In genomic region chr15:82739086-82739485, GRCh38 we compare ENCODE assay signal across 26 cellular contexts. TPM values are rescaled to one million over a fixed set of nuclear protein-coding genes. Genes with fewer than 3 reads are reported as not detected.
DNase-seq lines count a peak whose midpoint lies in the region; ATAC-seq, FAIRE-seq and TF ChIP-seq lines count a peak whose summit lies in the region.
"Had no signal": no experiment of that assay in that cellular context is flagged by ENCODE, and none has a peak within 500 bp of the region (broad histone marks: within the 10 kb centered on the region; RNA-seq: fewer than 3 reads in every experiment).

No MANE protein-coding gene starts in this region.

- no peaks in the 10 kb centered on the region for H3K4me1 Mint-ChIP-seq in activated CD4-positive, alpha-beta memory T cell treated with anti-CD3 and anti-CD28 coated beads for 36 hours (ENCODE audit: low read depth)

- H3K27me3 Mint-ChIP-seq in activated CD4-positive, alpha-beta memory T cell treated with anti-CD3 and anti-CD28 coated beads for 36 hours: no peaks in the 10 kb centered on the region
- H3K27me3 Mint-ChIP-seq: activated naive CD4-positive, alpha-beta T cell treated with anti-CD3 and anti-CD28 coated beads, Interleukin-2, amount 50 U/mL, for 24 hours; naive thymus-derived CD4-positive, alpha-beta T cell had no signal

- H3K36me3 Mint-ChIP-seq in activated CD4-positive, alpha-beta memory T cell treated with anti-CD3 and anti-CD28 coated beads for 36 hours: peaks cover 11% of the 10 kb centered on the region

- peaks cover 32% of the 10 kb centered on the region for H3K4me1 ChIP-seq in foreskin keratinocyte
- H3K4me1 ChIP-seq: BLaER1, esophagus muscularis mucosa had no signal

- TF ChIP-seq CTCF in foreskin keratinocyte (conservative IDR thresholded peaks at IDR 0.05): no peak

- peak; percentile 8 for DNase-seq in DMS53 (lab: John Stamatoyannopoulos, UW)
- DNase-seq in DMS53 treated with DMSO at 0.1 percent for 48 hours (lab: John Stamatoyannopoulos, UW; ENCODE audit: unreplicated experiment): no peak
- DNase-seq in RPMI7951 (ENCODE audit: low read depth): peak; percentile 8
- peak; percentile 31 to 70 for DNase-seq in foreskin keratinocyte
- DNase-seq in urothelium cell line (ENCODE audit: low spot score): peak; percentile 20
- DNase-seq in activated effector memory CD4-positive, alpha-beta T cell treated with anti-CD3 and anti-CD28 coated beads, Interleukin-2, amount 50 U/mL, for 16 hours: no peak
- no peak for DNase-seq in Right ventricle myocardium superior
- no peak for DNase-seq in activated CD4-positive, alpha-beta memory T cell treated with anti-CD3 and anti-CD28 coated beads for 36 hours
- DNase-seq: activated CD4-positive, alpha-beta T cell treated with anti-CD3 and anti-CD28 coated beads for 4 hours; activated T-cell treated with anti-CD3 and anti-CD28 coated beads, Interleukin-2, amount 50 U/mL, for 72 hours; COR-L47; effector CD8-positive, alpha-beta T cell; left colon; mesenchymal stem cell; naive thymus-derived CD4-positive, alpha-beta T cell; NCI-H1694; retina; stimulated activated CD4-positive, alpha-beta T cell treated with anti-CD3 and anti-CD28 coated beads, Interleukin-12 subunit alpha, Interleukin-12 subunit beta, amount 100 ng/mL, for 4 hours; stimulated activated CD4-positive, alpha-beta T cell treated with anti-CD3 and anti-CD28 coated beads, Interleukin-4, amount 100 ng/mL, for 4 hours; stimulated activated naive CD8-positive, alpha-beta T cell treated with anti-CD3 and anti-CD28 coated beads, Interleukin-15, Interleukin-2, amounts not matched to agents 100 U/mL and 50 U/mL, for 24 hours had no signal

- H3K27me3 ChIP-seq in foreskin keratinocyte: no peaks in the 10 kb centered on the region
- H3K27me3 ChIP-seq: BLaER1, esophagus muscularis mucosa had no signal

- no peak overlapping the region for H3K27ac Mint-ChIP-seq in activated CD4-positive, alpha-beta memory T cell treated with anti-CD3 and anti-CD28 coated beads for 36 hours
- H3K27ac Mint-ChIP-seq: activated naive CD4-positive, alpha-beta T cell treated with anti-CD3 and anti-CD28 coated beads, Interleukin-2, amount 50 U/mL, for 24 hours; activated T-cell treated with anti-CD3 and anti-CD28 coated beads, Interleukin-2, amount 50 U/mL, for 72 hours; naive thymus-derived CD4-positive, alpha-beta T cell had no signal

- intact Hi-C loops in Right ventricle myocardium superior (cut with DNase I): no loop called here
- intact Hi-C loops in activated CD4-positive, alpha-beta memory T cell treated with anti-CD3 and anti-CD28 coated beads for 36 hours (cut with micrococcal nuclease): no loop called here

- FAIRE-seq in urothelium cell line (lab: Jason Lieb, UNC): no peak
- FAIRE-seq: H1 had no signal

- H3K27ac ChIP-seq in foreskin keratinocyte: peak overlapping the region; percentile 43
- H3K27ac ChIP-seq: 22Rv1, BLaER1, esophagus muscularis mucosa had no signal

- CTCF ChIA-PET in activated CD4-positive, alpha-beta memory T cell treated with anti-CD3 and anti-CD28 coated beads for 36 hours (lab: Charles Lee): no interaction called here

- no peaks in the 10 kb centered on the region for H3K9me3 Mint-ChIP-seq in activated CD4-positive, alpha-beta memory T cell treated with anti-CD3 and anti-CD28 coated beads for 36 hours
- H3K9me3 Mint-ChIP-seq: activated naive CD4-positive, alpha-beta T cell treated with anti-CD3 and anti-CD28 coated beads, Interleukin-2, amount 50 U/mL, for 24 hours; activated T-cell treated with anti-CD3 and anti-CD28 coated beads, Interleukin-2, amount 50 U/mL, for 72 hours; naive thymus-derived CD4-positive, alpha-beta T cell had no signal

- ATAC-seq in foreskin keratinocyte (peak; percentile 62), Right ventricle myocardium superior (ENCODE audit: poor library complexity) (no peak)
- ATAC-seq: activated T-cell treated with anti-CD3 and anti-CD28 coated beads, Interleukin-2, amount 50 U/mL, for 72 hours; left colon; naive thymus-derived CD4-positive, alpha-beta T cell; stimulated activated naive CD8-positive, alpha-beta T cell treated with anti-CD3 and anti-CD28 coated beads, Interleukin-15, Interleukin-2, amounts not matched to agents 100 U/mL and 50 U/mL, for 24 hours had no signal

- POLR2A ChIA-PET in activated CD4-positive, alpha-beta memory T cell treated with anti-CD3 and anti-CD28 coated beads for 36 hours (lab: Charles Lee): no interaction called here

- no peak overlapping the region for H3K4me3 Mint-ChIP-seq in activated CD4-positive, alpha-beta memory T cell treated with anti-CD3 and anti-CD28 coated beads for 36 hours
- H3K4me3 Mint-ChIP-seq: activated naive CD4-positive, alpha-beta T cell treated with anti-CD3 and anti-CD28 coated beads, Interleukin-2, amount 50 U/mL, for 24 hours; activated T-cell treated with anti-CD3 and anti-CD28 coated beads, Interleukin-2, amount 50 U/mL, for 72 hours; naive thymus-derived CD4-positive, alpha-beta T cell had no signal

RNA-seq across cellular contexts. Expression of gene AP3B2, which starts 29.4 kb away (rescaled TPM):
- total RNA-seq in RPMI7951 (2014; rRNA removed; shearing (Covaris generic)): 1.4 and 1.7 TPM in 2 replicates
- total RNA-seq in foreskin keratinocyte (0.31 and 0.63 TPM in 2 replicates), Right ventricle myocardium superior (1.7 TPM)
- polyA plus RNA-seq in foreskin keratinocyte: 0.11 and 0.57 TPM in 2 replicates
- total RNA-seq in activated CD4-positive, alpha-beta memory T cell treated with anti-CD3 and anti-CD28 coated beads for 36 hours: under 1 TPM in 1 of 2 experiments, not detected in 1; 0.40 TPM
- total RNA-seq: glomerular endothelial cell had no signal

Comparison
In these comparisons a context has a peak if more than half of its experiments do, and no peak if none do; other contexts are left out.
1. DNase-seq: peak in DMS53 (single experiment), RPMI7951 (single experiment), foreskin keratinocyte (2 of 2) and urothelium cell line (single experiment); none in DMS53 treated with DMSO at 0.1 percent for 48 hours (single experiment), activated effector memory CD4-positive, alpha-beta T cell treated with anti-CD3 and anti-CD28 coated beads, Interleukin-2, amount 50 U/mL, for 16 hours (single experiment), Right ventricle myocardium superior (single experiment) and activated CD4-positive, alpha-beta memory T cell treated with anti-CD3 and anti-CD28 coated beads for 36 hours (single experiment).